In the genomic region with DNA sequence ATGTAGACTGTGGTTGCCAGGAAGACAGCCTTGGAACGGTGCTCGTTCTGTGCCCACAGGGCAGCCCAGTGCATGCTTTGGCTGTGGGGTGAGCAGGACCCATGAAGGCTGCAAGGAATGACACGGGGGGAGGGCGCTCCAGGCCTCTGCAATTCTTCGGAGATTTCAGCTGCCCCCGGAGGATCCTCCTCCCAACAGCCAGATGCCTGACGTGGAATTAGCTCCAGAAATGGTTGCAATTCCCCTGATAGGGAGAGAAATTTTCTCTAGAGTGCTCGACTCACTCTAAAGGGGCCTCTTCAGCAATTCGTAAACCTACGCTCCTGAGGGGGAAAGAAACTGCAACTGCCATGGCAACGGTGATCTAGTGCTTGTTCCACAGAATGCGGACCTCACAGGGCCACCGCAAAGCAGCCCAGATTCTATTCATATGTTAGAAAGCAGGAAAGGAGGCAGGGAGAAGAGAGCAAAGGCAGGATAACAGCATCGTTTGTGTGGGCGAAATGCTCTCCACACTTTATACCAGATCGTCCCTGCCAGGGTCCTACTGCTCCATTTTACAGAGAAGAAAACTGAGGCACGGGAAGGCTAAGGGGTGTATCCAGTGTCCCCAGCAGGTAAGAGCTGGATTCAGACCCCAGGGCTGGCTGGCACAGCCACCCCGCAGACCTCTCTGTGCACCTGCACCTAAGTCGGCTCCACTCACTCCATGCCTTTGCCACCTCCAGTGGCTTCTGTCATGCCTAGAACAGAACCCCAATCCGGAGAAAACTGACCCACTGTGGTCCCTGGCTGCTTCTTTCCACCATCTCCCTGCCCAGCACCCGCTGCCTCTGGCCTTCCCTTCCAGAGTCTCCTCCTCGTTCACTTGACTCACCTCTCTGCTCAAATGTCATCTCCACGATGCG, we compare ENCODE assay signal across 16 cellular contexts. TPM values are rescaled to one million over a fixed set of nuclear protein-coding genes. Genes with fewer than 3 reads are reported as not detected.
DNase-seq lines count a peak whose midpoint lies in the region; ATAC-seq, FAIRE-seq and TF ChIP-seq lines count a peak whose summit lies in the region.
"Had no signal": no experiment of that assay in that cellular context is flagged by ENCODE, and none has a peak within 500 bp of the region (broad histone marks: within the 10 kb centered on the region; RNA-seq: fewer than 3 reads in every experiment).

No MANE protein-coding gene starts in this region.

- no peaks in the 10 kb centered on the region for H3K9me3 Mint-ChIP-seq in activated T-cell treated with anti-CD3 and anti-CD28 coated beads, Interleukin-2, amount 50 U/mL, for 4 hours
- H3K9me3 Mint-ChIP-seq: activated naive CD4-positive, alpha-beta T cell treated with anti-CD3 and anti-CD28 coated beads, Interleukin-2, amount 50 U/mL, for 72 hours had no signal

- H3K9ac ChIP-seq in GM23248 (no peak overlapping the region), kidney (ENCODE audit: low read length in 2 of 2) (no peak overlapping the region)
- H3K9ac ChIP-seq: parathyroid adenoma had no signal

- peaks cover 4% of the 10 kb centered on the region for H3K4me1 ChIP-seq in GM23248 (ENCODE audit: insufficient read depth)
- no peaks in the 10 kb centered on the region for H3K4me1 ChIP-seq in kidney (ENCODE audit: control insufficient read depth in 1 of 2, insufficient read depth in 1 of 2, low read depth in 1 of 2, low read length in 2 of 2)
- H3K4me1 ChIP-seq: parathyroid adenoma had no signal

- no peaks in the 10 kb centered on the region for H3K4me1 Mint-ChIP-seq in activated T-cell treated with anti-CD3 and anti-CD28 coated beads, Interleukin-2, amount 50 U/mL, for 4 hours (ENCODE audit: low read depth)

- H3K36me3 ChIP-seq in GM23248 (ENCODE audit: low read depth) (no peaks in the 10 kb centered on the region), kidney (ENCODE audit: control insufficient read depth in 1 of 2, insufficient read depth in 2 of 2, low read length in 2 of 2) (no peaks in the 10 kb centered on the region)

- H3K27me3 ChIP-seq in GM23248 (replicated peaks; ENCODE audit: insufficient read depth) = peaks cover 48% of the 10 kb centered on the region

- no peaks in the 10 kb centered on the region for H4K20me1 ChIP-seq in GM23248 (ENCODE audit: insufficient read depth)

- no peak overlapping the region for H3K4me2 ChIP-seq in GM23248 (ENCODE audit: unreplicated experiment)

- no peak overlapping the region for H3K4me3 Mint-ChIP-seq in activated T-cell treated with anti-CD3 and anti-CD28 coated beads, Interleukin-2, amount 50 U/mL, for 4 hours

- peaks cover 7% of the 10 kb centered on the region for H3K27me3 Mint-ChIP-seq in activated T-cell treated with anti-CD3 and anti-CD28 coated beads, Interleukin-2, amount 50 U/mL, for 4 hours (ENCODE audit: low read depth)

- H3K36me3 Mint-ChIP-seq in activated T-cell treated with anti-CD3 and anti-CD28 coated beads, Interleukin-2, amount 50 U/mL, for 4 hours (ENCODE audit: insufficient read depth) = no peaks in the 10 kb centered on the region
- H3K36me3 Mint-ChIP-seq: activated naive CD4-positive, alpha-beta T cell treated with anti-CD3 and anti-CD28 coated beads, Interleukin-2, amount 50 U/mL, for 72 hours had no signal

- no peak overlapping the region for H3K27ac ChIP-seq in GM23248
- no peak overlapping the region for H3K27ac ChIP-seq in kidney (ENCODE audit: low read depth in 2 of 2, low read length in 2 of 2)
- H3K27ac ChIP-seq: parathyroid adenoma, PC-9 had no signal

- H3K79me2 ChIP-seq in GM23248 (ENCODE audit: insufficient read depth) = no peaks in the 10 kb centered on the region
- H3K79me2 ChIP-seq: parathyroid adenoma had no signal

- H3F3A ChIP-seq in GM23248 (ENCODE audit: insufficient read depth) = peaks cover 5% of the 10 kb centered on the region; the same call in 1 of the 2 replicates

- intact Hi-C loops in kidney (cut with DNase I) = no loop called here

- H3K9me2 ChIP-seq in GM23248 (ENCODE audit: insufficient read depth) = no peaks in the 10 kb centered on the region

- H3K4me3 ChIP-seq in GM23248 (no peak overlapping the region), kidney (ENCODE audit: low read length in 2 of 2) (peak overlapping the region in 1 of 2 donors; percentile 29)
- H3K4me3 ChIP-seq: GM12878, PC-9 had no signal

- 33 to 36% methylated on average over 24 of the region's 24 CpGs for WGBS in GM23248 (ENCODE audit: low coverage in 1 of 2, low lambda C conversion rate in 2 of 2, missing lambda C conversion rate in 2 of 2), 2 experiments

- no peak for FAIRE-seq in kidney (lab: Jason Lieb, UNC)
- FAIRE-seq: colon, GM12878, HTR-8/SVneo had no signal

- ATAC-seq in activated T-cell treated with anti-CD3 and anti-CD28 coated beads, Interleukin-2, amount 50 U/mL, for 4 hours = no peak
- ATAC-seq: activated naive CD4-positive, alpha-beta T cell treated with anti-CD3 and anti-CD28 coated beads, Interleukin-2, amount 50 U/mL, for 72 hours; esophagus mucosa; GM12878 had no signal

- in situ Hi-C loops in GM23248 (cut with MboI) (no loop called here), GM13976 (cut with MboI; ENCODE audit: low sequenced_read_pairs, unreplicated experiment) (no loop called here)

- TF ChIP-seq CTCF in kidney (IDR thresholded peaks at IDR 0.05; ENCODE audit: borderline replicate concordance, extremely low read depth, insufficient read depth) (no peak), GM13976 (IDR thresholded peaks at IDR 0.05; ENCODE audit: borderline replicate concordance, control extremely low read depth, extremely low read depth, insufficient read depth, missing control alignments) (no peak)

- no peak overlapping the region for H2AFZ ChIP-seq in GM23248
- H2AFZ ChIP-seq: parathyroid adenoma, PC-9 had no signal

- DNase-seq in GM23248 = peak; percentile 21
- DNase-seq in astrocyte of the hippocampus (ENCODE audit: low read depth, low spot score) = peak; percentile 66
- DNase-seq in kidney = peak; percentile 78
- peak; percentile 59 for DNase-seq in retina
- no peak for DNase-seq in GM13976 (ENCODE audit: low spot score)
- DNase-seq in activated T-cell treated with anti-CD3 and anti-CD28 coated beads, Interleukin-2, amount 50 U/mL, for 4 hours = no peak
- DNase-seq in AML-193 (lab: John Stamatoyannopoulos, UW) = no peak
- DNase-seq in NCI-H1048 (lab: John Stamatoyannopoulos, UW) = no peak
- DNase-seq: DMS53, PC-9 had no signal

- H3K9me3 ChIP-seq in GM23248 (ENCODE audit: low read depth) (no peaks in the 10 kb centered on the region), kidney (ENCODE audit: control insufficient read depth in 1 of 2, low read length in 2 of 2) (no peaks in the 10 kb centered on the region)

RNA-seq across cellular contexts. Expression of gene PDE9A, which starts 11.9 kb away (rescaled TPM):
- total RNA-seq in GM23248 (2014; rRNA removed; shearing (Covaris generic)) = not detected in 2 replicates
- polyA plus RNA-seq in GM23248 (2016; fragmentation: Nextera tagmentation; extraction: Ambion mirVana) = not detected in 2 replicates
- 39.0 TPM for total RNA-seq in kidney
- polyA plus RNA-seq in kidney (ENCODE audit: insufficient read depth, low read depth, low replicate concordance) = 30.1 TPM
- 1 to 10 TPM in 2 of 3 donors, under 1 TPM in 1; 0.90 to 4.7 (median 2.5) TPM for total RNA-seq in activated T-cell treated with anti-CD3 and anti-CD28 coated beads, Interleukin-2, amount 50 U/mL, for 4 hours

Comparison
In these comparisons a context has a peak if more than half of its experiments do, and no peak if none do; other contexts are left out.
1. DNase-seq: peak in GM23248 (single experiment), astrocyte of the hippocampus (single experiment), kidney (single experiment) and retina (single experiment); none in GM13976 (single experiment), activated T-cell treated with anti-CD3 and anti-CD28 coated beads, Interleukin-2, amount 50 U/mL, for 4 hours (single experiment), AML-193 (0 of 2) and NCI-H1048 (single experiment).